In the genomic region with DNA sequence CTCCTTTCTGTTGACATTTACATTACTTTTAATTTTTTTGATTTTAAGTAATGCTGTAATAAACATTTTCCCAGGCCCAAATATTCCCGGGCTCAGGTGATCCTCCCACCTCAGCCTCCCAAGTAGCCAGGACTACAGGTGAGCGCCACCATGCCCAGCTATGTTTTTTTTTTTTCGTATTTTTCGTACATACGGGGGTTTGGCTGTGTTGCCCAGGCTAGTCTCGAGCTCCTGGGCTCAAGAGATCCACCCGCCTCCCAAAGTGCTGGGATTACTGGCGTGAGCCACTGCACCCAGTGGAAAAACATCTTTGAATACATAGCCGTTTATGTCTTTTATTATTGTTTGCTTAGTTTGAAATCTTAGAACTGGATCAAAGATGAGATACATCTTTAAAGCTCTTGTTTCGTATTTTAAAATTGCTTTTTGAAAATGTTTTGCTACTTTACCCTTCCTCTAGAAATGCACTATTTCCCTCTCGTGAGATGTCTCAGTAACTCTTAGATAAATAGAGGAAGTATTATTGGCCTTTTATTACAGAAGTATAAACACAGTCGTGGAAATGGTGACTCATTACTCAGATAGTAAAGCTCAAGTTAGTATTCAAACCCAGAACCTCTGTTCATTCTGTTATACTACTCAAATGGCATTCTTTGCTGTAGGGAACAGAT, we compare ENCODE assay signal across 8 cellular contexts. TPM values are rescaled to one million over a fixed set of nuclear protein-coding genes. Genes with fewer than 3 reads are reported as not detected.
DNase-seq lines count a peak whose midpoint lies in the region; ATAC-seq and TF ChIP-seq lines count a peak whose summit lies in the region.

No MANE protein-coding gene starts in this region.

- peaks cover 45% of the 10 kb centered on the region for H4K20me1 ChIP-seq in DND-41 (ENCODE audit: insufficient read depth, low read length)

- H3K27ac Mint-ChIP-seq in activated naive CD8-positive, alpha-beta T cell, result peak overlapping the region; percentile 95

- H3K36me3 ChIP-seq in DND-41 (ENCODE audit: insufficient read depth, low read length) (peaks cover 12% of the 10 kb centered on the region; the same call in 1 of the 2 replicates), kidney epithelial cell (ENCODE audit: control insufficient read depth, insufficient read depth, low read length) (no peaks in the 10 kb centered on the region), thymus (ENCODE audit: control insufficient read depth, insufficient read depth) (no peaks in the 10 kb centered on the region)

- peak overlapping the region; percentile 79 for H3K4me2 ChIP-seq in DND-41 (ENCODE audit: insufficient read depth, low read length)

- H3K9me3 ChIP-seq in DND-41 (ENCODE audit: insufficient read depth, low read length, severe bottlenecking), result no peaks in the 10 kb centered on the region
- no peaks in the 10 kb centered on the region for H3K9me3 ChIP-seq in thymus (ENCODE audit: control insufficient read depth)

- TF ChIP-seq CTCF in DND-41 (IDR thresholded peaks at IDR 0.05; ENCODE audit: borderline replicate concordance, extremely low read depth, low read length, poor library complexity, severe bottlenecking), result no peak
- no peak for TF ChIP-seq CTCF in kidney epithelial cell (IDR thresholded peaks at IDR 0.05; ENCODE audit: insufficient read depth, low read length, poor library complexity, severe bottlenecking)

- peak overlapping the region; percentile 90 for H3K4me3 Mint-ChIP-seq in activated naive CD8-positive, alpha-beta T cell

- no peaks in the 10 kb centered on the region for H3K27me3 ChIP-seq in DND-41 (ENCODE audit: insufficient read depth, low read length, poor library complexity)
- no peaks in the 10 kb centered on the region for H3K27me3 ChIP-seq in kidney epithelial cell (ENCODE audit: control insufficient read depth, insufficient read depth, low read length)
- H3K27me3 ChIP-seq in thymus (ENCODE audit: control insufficient read depth, insufficient read depth), result no peaks in the 10 kb centered on the region

- H3K4me1 ChIP-seq in DND-41 (ENCODE audit: insufficient read depth, low read length) (peaks cover 33% of the 10 kb centered on the region), thymus (ENCODE audit: control insufficient read depth, insufficient read depth, low read length) (peaks cover 10% of the 10 kb centered on the region)

- H3K36me3 Mint-ChIP-seq in activated naive CD8-positive, alpha-beta T cell, result peaks cover 6% of the 10 kb centered on the region

- H3K9ac ChIP-seq in DND-41 (ENCODE audit: low read depth, low read length), result peak overlapping the region; percentile 97

- no peak for DNase-seq in DND-41
- peak; percentile 92 to 95 for DNase-seq in Kasumi-1 (lab: John Stamatoyannopoulos, UW)
- no peak for DNase-seq in kidney epithelial cell (ENCODE audit: low read depth)
- DNase-seq in NCI-H446 (lab: John Stamatoyannopoulos, UW), result no peak

- H3K4me1 Mint-ChIP-seq in activated naive CD8-positive, alpha-beta T cell (ENCODE audit: low read depth), result peaks cover 52% of the 10 kb centered on the region

- H3K4me3 ChIP-seq in DND-41 (ENCODE audit: low read depth in 1 of 2, low read length in 2 of 2) (peak overlapping the region; percentile 44 to 71; a peak in 3 of 4 replicates), kidney epithelial cell (ENCODE audit: low read depth, low read length) (peak overlapping the region; percentile 4), thymus (ENCODE audit: low read length) (peak overlapping the region; percentile 80)

- H3K27me3 Mint-ChIP-seq in activated naive CD8-positive, alpha-beta T cell, result no peaks in the 10 kb centered on the region

- WGBS in thymus, result 75% methylated on average over 12 of the region's 12 CpGs

- H2AFZ ChIP-seq in DND-41 (ENCODE audit: low read depth, low read length), result no peak overlapping the region

- H3K27ac ChIP-seq in DND-41 (ENCODE audit: low read length) (no peak overlapping the region; the same call in 1 of the 2 replicates), thymus (ENCODE audit: low read depth) (peak overlapping the region; percentile 52)

- peaks cover 71% of the 10 kb centered on the region for H3K79me2 ChIP-seq in DND-41 (ENCODE audit: insufficient read depth, low read length)

- ATAC-seq in DND-41 (ENCODE audit: insufficient read depth, low read depth) (no peak), GM21360 (IDR thresholded peaks at IDR 0.05; ENCODE audit: unreplicated experiment) (no peak), HG03439 (IDR thresholded peaks at IDR 0.05; ENCODE audit: unreplicated experiment) (no peak)

- H3K9me3 Mint-ChIP-seq in activated naive CD8-positive, alpha-beta T cell (ENCODE audit: low read depth), result no peaks in the 10 kb centered on the region

RNA-seq across cellular contexts. Expression of a gene that starts 2.4 kb away (rescaled TPM):
- 28.0 and 37.5 TPM in 2 replicates for total RNA-seq in kidney epithelial cell
- polyA plus RNA-seq in thymus, result 26.6 TPM

Comparison
In these comparisons a context has a peak if more than half of its experiments do, and no peak if none do; other contexts are left out.
1. DNase-seq: peak in Kasumi-1 (2 of 2); none in DND-41 (single experiment), kidney epithelial cell (single experiment) and NCI-H446 (0 of 2).
2. H3K4me3 ChIP-seq: peak in every context shown above with its lines; median percentile 80 in thymus; 58 in DND-41; 4 in kidney epithelial cell.